Comparison of ENCODE assay signal across 8 cellular contexts in genomic region chr2:32063310-32064020, GRCh38. TPM values are rescaled to one million over a fixed set of nuclear protein-coding genes. Genes with fewer than 3 reads are reported as not detected.
A peak's percentile ranks its signal among the peaks of the same experiment; 100 is the strongest.
DNase-seq lines count a peak whose midpoint lies in the region; ATAC-seq lines count a peak whose summit lies in the region.

A gene with protein sequence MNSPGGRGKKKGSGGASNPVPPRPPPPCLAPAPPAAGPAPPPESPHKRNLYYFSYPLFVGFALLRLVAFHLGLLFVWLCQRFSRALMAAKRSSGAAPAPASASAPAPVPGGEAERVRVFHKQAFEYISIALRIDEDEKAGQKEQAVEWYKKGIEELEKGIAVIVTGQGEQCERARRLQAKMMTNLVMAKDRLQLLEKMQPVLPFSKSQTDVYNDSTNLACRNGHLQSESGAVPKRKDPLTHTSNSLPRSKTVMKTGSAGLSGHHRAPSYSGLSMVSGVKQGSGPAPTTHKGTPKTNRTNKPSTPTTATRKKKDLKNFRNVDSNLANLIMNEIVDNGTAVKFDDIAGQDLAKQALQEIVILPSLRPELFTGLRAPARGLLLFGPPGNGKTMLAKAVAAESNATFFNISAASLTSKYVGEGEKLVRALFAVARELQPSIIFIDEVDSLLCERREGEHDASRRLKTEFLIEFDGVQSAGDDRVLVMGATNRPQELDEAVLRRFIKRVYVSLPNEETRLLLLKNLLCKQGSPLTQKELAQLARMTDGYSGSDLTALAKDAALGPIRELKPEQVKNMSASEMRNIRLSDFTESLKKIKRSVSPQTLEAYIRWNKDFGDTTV (plus strand): TSS chr2:32063556. CDS start chr2:32063832, 276 bp downstream.

- H4K8ac ChIP-seq in mesenchymal stem cell (ENCODE audit: low read length), result no peak within 1 kb of the TSS

- H2AFZ ChIP-seq in mesenchymal stem cell (ENCODE audit: low read depth, low read length), result peak within 1 kb of the TSS; percentile 82

- H3K4me3 ChIP-seq in HUES48 (ENCODE audit: low read depth, low read length) (peak within 1 kb of the TSS; percentile 95), NT2/D1 (ENCODE audit: insufficient read length, low read depth) (peak within 1 kb of the TSS; percentile 53), endocrine pancreas (ENCODE audit: control insufficient read depth, insufficient read depth, low read length) (peak within 1 kb of the TSS; percentile 88), mesenchymal stem cell (ENCODE audit: insufficient read depth in 1 of 2, low read depth in 1 of 2, low read length in 2 of 2) (peak within 1 kb of the TSS; percentile 92 to 97)

- no peaks in the 10 kb centered on the region for H3K9me3 Mint-ChIP-seq in activated CD8-positive, alpha-beta memory T cell treated with anti-CD3 and anti-CD28 coated beads, Interleukin-2, amount 10 ng/mL, durations not matched to agents 7 days and 5 days (ENCODE audit: low read depth)

- no peaks in the 10 kb centered on the region for H3K27me3 Mint-ChIP-seq in activated CD8-positive, alpha-beta memory T cell treated with anti-CD3 and anti-CD28 coated beads, Interleukin-2, amount 10 ng/mL, durations not matched to agents 7 days and 5 days

- peak within 1 kb of the TSS in 1 of 2 experiments; percentile 88 for H3K14ac ChIP-seq in mesenchymal stem cell (ENCODE audit: low read length in 2 of 2)

- DNase-seq in D341Med (ENCODE audit: low spot score), result peak; percentile 96
- peak; percentile 96 for DNase-seq in NT2/D1 (ENCODE audit: low read depth, low spot score)
- peak; percentile 98 for DNase-seq in activated CD8-positive, alpha-beta memory T cell treated with anti-CD3 and anti-CD28 coated beads, Interleukin-2, amount 10 ng/mL, durations not matched to agents 7 days and 5 days
- peak; percentile 98 for DNase-seq in mesenchymal stem cell
- peak; percentile 97 for DNase-seq in stimulated activated CD8-positive, alpha-beta memory T cell treated with anti-CD3 and anti-CD28 coated beads, Interleukin-12 subunit alpha, Interleukin-12 subunit beta, amount 100 ng/mL, for 4 hours (ENCODE audit: low read depth)

- peak within 1 kb of the TSS; percentile 93 for H3K4me2 ChIP-seq in mesenchymal stem cell (ENCODE audit: low read length, poor library complexity, severe bottlenecking)

- 0 out of 2 replicates have a peak, but pooled peaks cover 5% of the 10 kb centered on the region for H3K36me3 ChIP-seq in HUES48 (ENCODE audit: control insufficient read depth, insufficient read depth, low read length)
- no peaks in the 10 kb centered on the region for H3K36me3 ChIP-seq in NT2/D1 (ENCODE audit: insufficient read depth, insufficient read length, low read length)
- no peaks in the 10 kb centered on the region for H3K36me3 ChIP-seq in endocrine pancreas (ENCODE audit: control insufficient read depth, insufficient read depth, low read length)
- H3K36me3 ChIP-seq in mesenchymal stem cell (ENCODE audit: control insufficient read depth in 1 of 2, insufficient read depth in 2 of 2, low read depth in 1 of 2, low read length in 2 of 2), result peaks cover 0 to 7% of the 10 kb centered on the region in 2 experiments

- H3K36me3 Mint-ChIP-seq in activated CD8-positive, alpha-beta memory T cell treated with anti-CD3 and anti-CD28 coated beads, Interleukin-2, amount 10 ng/mL, durations not matched to agents 7 days and 5 days, result peaks cover 5% of the 10 kb centered on the region

- peaks cover 8% of the 10 kb centered on the region for H3K79me1 ChIP-seq in mesenchymal stem cell (replicated peaks; ENCODE audit: low read length, poor library complexity, severe bottlenecking)

- H3K4ac ChIP-seq in mesenchymal stem cell (ENCODE audit: low read depth in 1 of 2, low read length in 2 of 2), result peak within 1 kb of the TSS in 1 of 2 experiments; percentile 86

- H3K9me3 ChIP-seq in HUES48 (ENCODE audit: control insufficient read depth, insufficient read depth, low read length) (no peaks in the 10 kb centered on the region), NT2/D1 (ENCODE audit: insufficient read depth, low read length) (no peaks in the 10 kb centered on the region), endocrine pancreas (ENCODE audit: control insufficient read depth, low read length) (no peaks in the 10 kb centered on the region), mesenchymal stem cell (ENCODE audit: control insufficient read depth, low read length) (no peaks in the 10 kb centered on the region)

- H3K4me1 ChIP-seq in HUES48 (ENCODE audit: control insufficient read depth, insufficient read depth, low read length) (peaks cover 8% of the 10 kb centered on the region; the same call in 1 of the 2 replicates), NT2/D1 (ENCODE audit: insufficient read depth, insufficient read length) (no peaks in the 10 kb centered on the region), endocrine pancreas (ENCODE audit: control insufficient read depth, insufficient read depth, low read length) (peaks cover 6% of the 10 kb centered on the region), mesenchymal stem cell (ENCODE audit: control insufficient read depth, insufficient read depth, low read depth, low read length) (peaks cover 11% of the 10 kb centered on the region)

- WGBS in mesenchymal stem cell, result 0% methylated on average over 54 of the region's 79 CpGs

- no peak within 1 kb of the TSS for H2AK5ac ChIP-seq in mesenchymal stem cell (ENCODE audit: low read length, severe bottlenecking)

- ATAC-seq in GM21390 (IDR thresholded peaks at IDR 0.05; ENCODE audit: unreplicated experiment), result peak; percentile 95
- peak; percentile 97 for ATAC-seq in activated CD8-positive, alpha-beta memory T cell treated with anti-CD3 and anti-CD28 coated beads, Interleukin-2, amount 10 ng/mL, durations not matched to agents 7 days and 5 days

- H2BK12ac ChIP-seq in mesenchymal stem cell (ENCODE audit: low read length in 2 of 2), result peak within 1 kb of the TSS in 1 of 2 experiments; percentile 42

- peak within 1 kb of the TSS; percentile 68 for H4K91ac ChIP-seq in mesenchymal stem cell (ENCODE audit: low read length)

- peak within 1 kb of the TSS; percentile 91 for H2BK120ac ChIP-seq in mesenchymal stem cell (ENCODE audit: low read depth, low read length)

- peak within 1 kb of the TSS; percentile 88 for H3K27ac Mint-ChIP-seq in activated CD8-positive, alpha-beta memory T cell treated with anti-CD3 and anti-CD28 coated beads, Interleukin-2, amount 10 ng/mL, durations not matched to agents 7 days and 5 days

- peak within 1 kb of the TSS; percentile 82 for H2BK5ac ChIP-seq in mesenchymal stem cell (ENCODE audit: low read depth, low read length, poor library complexity, severe bottlenecking)

- H3K4me3 Mint-ChIP-seq in activated CD8-positive, alpha-beta memory T cell treated with anti-CD3 and anti-CD28 coated beads, Interleukin-2, amount 10 ng/mL, durations not matched to agents 7 days and 5 days, result peak within 1 kb of the TSS; percentile 90

- CTCF ChIA-PET in activated CD8-positive, alpha-beta memory T cell treated with anti-CD3 and anti-CD28 coated beads, Interleukin-2, amount 10 ng/mL, durations not matched to agents 7 days and 5 days (lab: Charles Lee), result interaction anchor here (0.6 to 2.9 kb wide), 9 partner anchors 9 to 114 kb away, joined by 3 to 21 read pairs (median 5); partner anchors contain the start of genes DPY30 and SLC30A6

- peaks cover 23% of the 10 kb centered on the region for H3K4me1 Mint-ChIP-seq in activated CD8-positive, alpha-beta memory T cell treated with anti-CD3 and anti-CD28 coated beads, Interleukin-2, amount 10 ng/mL, durations not matched to agents 7 days and 5 days

- H3K9ac ChIP-seq in HUES48 (ENCODE audit: low read depth, low read length), result peak within 1 kb of the TSS; percentile 72
- peak within 1 kb of the TSS; percentile 71 for H3K9ac ChIP-seq in NT2/D1 (ENCODE audit: insufficient read length, low read depth)
- H3K9ac ChIP-seq in endocrine pancreas (ENCODE audit: control insufficient read depth, insufficient read depth, low read length), result peak within 1 kb of the TSS; percentile 84
- H3K9ac ChIP-seq in mesenchymal stem cell (ENCODE audit: low read length), result peak within 1 kb of the TSS; percentile 92

- H3K27ac ChIP-seq in HUES48 (ENCODE audit: low read depth, low read length) (peak within 1 kb of the TSS; percentile 94), mesenchymal stem cell (ENCODE audit: low read length, poor library complexity, severe bottlenecking) (peak within 1 kb of the TSS; percentile 88)

- H3K27me3 ChIP-seq in HUES48 (ENCODE audit: control insufficient read depth, insufficient read depth, low read length) (no peaks in the 10 kb centered on the region), NT2/D1 (ENCODE audit: insufficient read depth, insufficient read length) (no peaks in the 10 kb centered on the region), endocrine pancreas (ENCODE audit: control insufficient read depth, insufficient read depth, low read length) (no peaks in the 10 kb centered on the region), mesenchymal stem cell (ENCODE audit: control insufficient read depth in 1 of 2, insufficient read depth in 1 of 2, low read length in 2 of 2) (no peaks in the 10 kb centered on the region)

- no peak within 1 kb of the TSS for H3K23ac ChIP-seq in mesenchymal stem cell (ENCODE audit: low read length in 2 of 2)

- peak within 1 kb of the TSS; percentile 69 to 90 for H3K18ac ChIP-seq in mesenchymal stem cell (ENCODE audit: low read depth in 1 of 2, low read length in 2 of 2)

- H2BK15ac ChIP-seq in mesenchymal stem cell (ENCODE audit: low read depth, poor library complexity, severe bottlenecking), result peak within 1 kb of the TSS; percentile 63

RNA-seq across cellular contexts. Expression of the gene that starts here (rescaled TPM):
- total RNA-seq in activated CD8-positive, alpha-beta memory T cell treated with anti-CD3 and anti-CD28 coated beads, Interleukin-2, amount 10 ng/mL, durations not matched to agents 7 days and 5 days, result 10 to 100 TPM; 17.3 to 20.4 TPM
- 10.8 TPM for polyA plus RNA-seq in mesenchymal stem cell (2013, experiment 1 of 2)
- 12.0 TPM for polyA plus RNA-seq in mesenchymal stem cell (2013, experiment 2 of 2)

Comparison
In these comparisons a context has a peak if more than half of its experiments do, and no peak if none do; other contexts are left out.
1. Peak in every context shown above with its lines: DNase-seq, ATAC-seq, H3K4me3 ChIP-seq and H3K27ac ChIP-seq.